8 cellular contexts compared by ENCODE assay signal in genomic region chr22:38180841-38181452, GRCh38. TPM values are rescaled to one million over a fixed set of nuclear protein-coding genes. Genes with fewer than 3 reads are reported as not detected.
DNase-seq lines count a peak whose midpoint lies in the region; ATAC-seq and TF ChIP-seq lines count a peak whose summit lies in the region.

No MANE protein-coding gene starts in this region.

- peak overlapping the region; percentile 85 to 97 (median 92) for H3K4me3 Mint-ChIP-seq in IgD-negative memory B cell
- H3K4me3 Mint-ChIP-seq in activated T-helper 2 cell treated with anti-CD3 and anti-CD28 coated beads, Interferon-gamma antibody, Interleukin-2, Interleukin-4, amounts not matched to agents 10 μg/mL and 5 μg/mL and 100 μg/mL, durations not matched to agents 14 hours and 24 hours and 36 hours (ENCODE audit: low read depth): peak overlapping the region; percentile 96

- 16% methylated on average over 14 of the region's 14 CpGs for WGBS in prostate gland

- ATAC-seq in GM18519 (IDR thresholded peaks at IDR 0.05; ENCODE audit: low FRiP score, unreplicated experiment): no peak

- H3K4me1 ChIP-seq in prostate gland (replicated peaks): peaks cover 22% of the 10 kb centered on the region

- peak; percentile 32 for DNase-seq in activated T-helper 2 cell treated with anti-CD3 and anti-CD28 coated beads, Interferon-gamma antibody, Interleukin-2, Interleukin-4, amounts not matched to agents 10 μg/mL and 5 μg/mL and 100 μg/mL, durations not matched to agents 14 hours and 24 hours and 36 hours (ENCODE audit: low spot score)
- DNase-seq in head of caudate nucleus (peak in 41 of 42 donors; percentile 40 to 88 (median 64)), prostate gland (ENCODE audit: low spot score) (peak; percentile 37), NCI-H2107 treated with DMSO at 0.1 percent for 48 hours (lab: John Stamatoyannopoulos, UW; ENCODE audit: unreplicated experiment) (no peak)
- no peak for DNase-seq in NK-92 treated with Interleukin-12 subunit alpha and Interleukin-12 subunit beta, amount 100 ng/mL, for 24 hours (lab: John Stamatoyannopoulos, UW)

- H3K9me3 Mint-ChIP-seq in IgD-negative memory B cell: no peaks in the 10 kb centered on the region
- H3K9me3 Mint-ChIP-seq in activated T-helper 2 cell treated with anti-CD3 and anti-CD28 coated beads, Interferon-gamma antibody, Interleukin-2, Interleukin-4, amounts not matched to agents 10 μg/mL and 5 μg/mL and 100 μg/mL, durations not matched to agents 14 hours and 24 hours and 36 hours: no peaks in the 10 kb centered on the region

- no peaks in the 10 kb centered on the region for H3K36me3 ChIP-seq in prostate gland

- peak overlapping the region; percentile 36 to 53 for H3K4me3 ChIP-seq in prostate gland

- H3K27ac Mint-ChIP-seq in IgD-negative memory B cell: peak overlapping the region; percentile 88 to 93 (median 91)
- peak overlapping the region; percentile 97 for H3K27ac Mint-ChIP-seq in activated T-helper 2 cell treated with anti-CD3 and anti-CD28 coated beads, Interferon-gamma antibody, Interleukin-2, Interleukin-4, amounts not matched to agents 10 μg/mL and 5 μg/mL and 100 μg/mL, durations not matched to agents 14 hours and 24 hours and 36 hours

- TF ChIP-seq POLR2A in prostate gland (IDR thresholded peaks at IDR 0.05): no peak

- no peaks in the 10 kb centered on the region for H3K9me3 ChIP-seq in prostate gland

- peaks cover 23 to 37% (median 29%) of the 10 kb centered on the region in 3 donors for H3K4me1 Mint-ChIP-seq in IgD-negative memory B cell
- H3K4me1 Mint-ChIP-seq in activated T-helper 2 cell treated with anti-CD3 and anti-CD28 coated beads, Interferon-gamma antibody, Interleukin-2, Interleukin-4, amounts not matched to agents 10 μg/mL and 5 μg/mL and 100 μg/mL, durations not matched to agents 14 hours and 24 hours and 36 hours (ENCODE audit: low read depth): peaks cover 36% of the 10 kb centered on the region

- H3K36me3 Mint-ChIP-seq in IgD-negative memory B cell: no peaks in the 10 kb centered on the region
- peaks cover 3% of the 10 kb centered on the region for H3K36me3 Mint-ChIP-seq in activated T-helper 2 cell treated with anti-CD3 and anti-CD28 coated beads, Interferon-gamma antibody, Interleukin-2, Interleukin-4, amounts not matched to agents 10 μg/mL and 5 μg/mL and 100 μg/mL, durations not matched to agents 14 hours and 24 hours and 36 hours (ENCODE audit: low read depth)

- 0 out of 3 replicates have a peak, but pooled peaks have one; percentile 15 for TF ChIP-seq CTCF in GM12872 (IDR thresholded peaks at IDR 0.05; ENCODE audit: insufficient read depth, low read depth, low read length)
- peak in 1 of 4 experiments; percentile 4 for TF ChIP-seq CTCF in prostate gland (IDR thresholded peaks at IDR 0.05)

- peaks cover 2% of the 10 kb centered on the region for H3K27me3 Mint-ChIP-seq in IgD-negative memory B cell
- no peaks in the 10 kb centered on the region for H3K27me3 Mint-ChIP-seq in activated T-helper 2 cell treated with anti-CD3 and anti-CD28 coated beads, Interferon-gamma antibody, Interleukin-2, Interleukin-4, amounts not matched to agents 10 μg/mL and 5 μg/mL and 100 μg/mL, durations not matched to agents 14 hours and 24 hours and 36 hours (ENCODE audit: low read depth)

- H3K27me3 ChIP-seq in prostate gland (replicated peaks; ENCODE audit: insufficient read depth): no peaks in the 10 kb centered on the region

- peak overlapping the region; percentile 95 to 99 for H3K27ac ChIP-seq in prostate gland

- intact Hi-C loops in activated T-helper 2 cell treated with anti-CD3 and anti-CD28 coated beads, Interferon-gamma antibody, Interleukin-2, Interleukin-4, amounts not matched to agents 10 μg/mL and 5 μg/mL and 100 μg/mL, durations not matched to agents 14 hours and 24 hours and 36 hours (cut with micrococcal nuclease): loop anchor here (1.0 to 5.0 kb wide), 2 partner anchors 20 to 136 kb away; partner anchors contain the start of genes CSNK1E and MAFF
- intact Hi-C loops in head of caudate nucleus (cut with DNase I) (no loop called here), prostate gland (cut with DNase I) (no loop called here)

RNA-seq across cellular contexts. Expression of gene PLA2G6, which starts 0.7 kb away (rescaled TPM):
- 3.0 TPM for polyA plus RNA-seq in IgD-negative memory B cell
- 32.8 and 36.0 TPM in 2 replicates for total RNA-seq in activated T-helper 2 cell treated with anti-CD3 and anti-CD28 coated beads, Interferon-gamma antibody, Interleukin-2, Interleukin-4, amounts not matched to agents 10 μg/mL and 5 μg/mL and 100 μg/mL, durations not matched to agents 14 hours and 24 hours and 36 hours
- total RNA-seq in prostate gland: 100 to 1,000 TPM in 1 of 2 donors, 10 to 100 TPM in 1; 61.5 to 138 TPM

RNA-seq across cellular contexts. Expression of gene MAFF, which starts 20.8 kb away (rescaled TPM):
- polyA plus RNA-seq in IgD-negative memory B cell: 1.5 TPM
- total RNA-seq in activated T-helper 2 cell treated with anti-CD3 and anti-CD28 coated beads, Interferon-gamma antibody, Interleukin-2, Interleukin-4, amounts not matched to agents 10 μg/mL and 5 μg/mL and 100 μg/mL, durations not matched to agents 14 hours and 24 hours and 36 hours: 13.5 and 15.3 TPM in 2 replicates
- total RNA-seq in prostate gland: 10 to 100 TPM; 23.6 to 26.0 TPM

Comparison
In these comparisons a context has a peak if more than half of its experiments do, and no peak if none do; other contexts are left out.
1. DNase-seq: peak in activated T-helper 2 cell treated with anti-CD3 and anti-CD28 coated beads, Interferon-gamma antibody, Interleukin-2, Interleukin-4, amounts not matched to agents 10 μg/mL and 5 μg/mL and 100 μg/mL, durations not matched to agents 14 hours and 24 hours and 36 hours (single experiment), head of caudate nucleus (41 of 42) and prostate gland (single experiment); none in NK-92 treated with Interleukin-12 subunit alpha and Interleukin-12 subunit beta, amount 100 ng/mL, for 24 hours (single experiment) and NCI-H2107 treated with DMSO at 0.1 percent for 48 hours (single experiment).